ENCODE assay signal across 16 cellular contexts in genomic region chrX:13010546-13010945, GRCh38. TPM values are rescaled to one million over a fixed set of nuclear protein-coding genes. Genes with fewer than 3 reads are reported as not detected.
"Had no signal": no experiment of that assay in that cellular context is flagged by ENCODE, and none has a peak within 500 bp of the region (broad histone marks: within the 10 kb centered on the region; RNA-seq: fewer than 3 reads in every experiment).

No MANE protein-coding gene starts in this region.

- H3K27ac ChIP-seq: foreskin keratinocyte, neural progenitor cell, ovary, sigmoid colon, upper lobe of right lung had no signal

- H3K4me3 ChIP-seq: neural progenitor cell, ovary, sigmoid colon, thoracic aorta, upper lobe of right lung had no signal

- H3K36me3 ChIP-seq: neural progenitor cell, ovary, sigmoid colon, thoracic aorta, upper lobe of right lung had no signal

- H3K9me3 ChIP-seq: ovary, sigmoid colon, thoracic aorta, upper lobe of right lung had no signal

- H3K9ac ChIP-seq: neural progenitor cell had no signal

- H3K4me2 ChIP-seq: neural progenitor cell had no signal

- DNase-seq: activated CD4-positive, alpha-beta memory T cell treated with anti-CD3 and anti-CD28 coated beads for 36 hours; activated CD4-positive, alpha-beta T cell treated with anti-CD3 and anti-CD28 coated beads for 1 hour; activated CD8-positive, alpha-beta memory T cell treated with anti-CD3 and anti-CD28 coated beads, Interleukin-2, amount 10 ng/mL, durations not matched to agents 7 days and 5 days; activated gamma-delta T cell; activated T-cell treated with anti-CD3 and anti-CD28 coated beads, Interleukin-2, amount 50 U/mL, for 4 hours; cortex of kidney; effector CD8-positive, alpha-beta T cell; kidney glomerular epithelial cell; ovary; sigmoid colon; stimulated activated CD4-positive, alpha-beta T cell treated with anti-CD3 and anti-CD28 coated beads, Interleukin-1b, Interleukin-23, amount 100 ng/mL, for 48 hours; upper lobe of right lung had no signal

- H2AFZ ChIP-seq: neural progenitor cell had no signal

- H3K27me3 ChIP-seq: foreskin keratinocyte, neural progenitor cell, ovary, sigmoid colon, upper lobe of right lung had no signal

- ATAC-seq: activated CD8-positive, alpha-beta memory T cell treated with anti-CD3 and anti-CD28 coated beads, Interleukin-2, amount 10 ng/mL, durations not matched to agents 7 days and 5 days; activated T-cell treated with anti-CD3 and anti-CD28 coated beads, Interleukin-2, amount 50 U/mL, for 4 hours; upper lobe of right lung had no signal

RNA-seq across cellular contexts. Expression of gene FAM9C, which starts 33.9 kb away (rescaled TPM):
- total RNA-seq: activated CD8-positive, alpha-beta memory T cell treated with anti-CD3 and anti-CD28 coated beads, Interleukin-2, amount 10 ng/mL, durations not matched to agents 7 days and 5 days; activated T-cell treated with anti-CD3 and anti-CD28 coated beads, Interleukin-2, amount 50 U/mL, for 4 hours; foreskin keratinocyte; lower leg skin; sigmoid colon; thoracic aorta; upper lobe of right lung had no signal
- polyA plus RNA-seq: foreskin keratinocyte had no signal
